ENCODE assay signal across 25 cellular contexts in the genomic region with DNA sequence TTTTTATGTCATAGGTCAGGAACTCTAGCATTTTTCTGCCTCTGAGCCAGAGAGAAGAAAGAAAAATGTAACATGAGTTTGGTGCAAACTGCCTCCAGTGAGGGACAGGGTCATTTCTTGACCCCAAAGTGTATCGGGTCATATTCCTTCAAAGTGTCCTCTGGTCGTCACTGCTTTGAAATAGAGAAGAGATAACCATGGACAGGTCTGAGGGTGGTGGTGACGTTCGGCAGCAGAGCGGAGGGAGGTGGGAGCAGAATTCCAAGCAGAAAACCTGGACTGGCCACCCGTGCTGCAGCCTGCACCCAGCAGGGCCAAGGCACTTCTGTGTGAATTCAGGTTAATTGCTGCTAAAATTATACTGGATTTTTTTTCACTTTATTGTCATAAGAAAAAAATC.
"Had no signal": no experiment of that assay in that cellular context is flagged by ENCODE, and none has a peak within 500 bp of the region (broad histone marks: within the 10 kb centered on the region; RNA-seq: fewer than 3 reads in every experiment).

No MANE protein-coding gene starts in this region.

- H3K9me3 Mint-ChIP-seq: activated CD4-positive, alpha-beta memory T cell treated with anti-CD3 and anti-CD28 coated beads for 36 hours; T-helper 1 cell treated with Interleukin-12 subunit alpha and Interleukin-12 subunit beta and Interleukin-4 antibody, amounts not matched to agents 30 μg/mL and 1 μg/mL, for 36 hours had no signal

- H3K4me3 ChIP-seq: Peyer's patch had no signal

- H3K4me1 ChIP-seq: Peyer's patch had no signal

- ATAC-seq: WTC11 had no signal

- H3K27me3 ChIP-seq: Peyer's patch had no signal

- DNase-seq: activated CD4-positive, alpha-beta memory T cell treated with anti-CD3 and anti-CD28 coated beads for 36 hours; activated CD4-positive, alpha-beta T cell treated with anti-CD3 and anti-CD28 coated beads for 48 hours; activated CD4-positive, CD25-positive, alpha-beta regulatory T cell treated with anti-CD3 and anti-CD28 coated beads, Interleukin-2, amount 50 U/mL, for 72 hours; activated CD8-positive, alpha-beta memory T cell treated with anti-CD3 and anti-CD28 coated beads, Interleukin-2, amount 50 U/mL, for 48 hours; activated naive CD4-positive, alpha-beta T cell; activated T-cell treated with anti-CD3 and anti-CD28 coated beads, Interleukin-2, amount 50 U/mL, for 1 hour; amygdala; cerebellar nuclear complex; Karpas-422; MM.1S; NCI-H1105; NCI-H1436; NCI-H187; NCI-H2081 treated with DMSO at 0.1 percent for 48 hours; NCI-H446; NCI-H524; Peyer's patch; SHP77 treated with DMSO at 0.1 percent for 48 hours; T-helper 9 cell had no signal

- H3K36me3 Mint-ChIP-seq: activated CD4-positive, alpha-beta memory T cell treated with anti-CD3 and anti-CD28 coated beads for 36 hours; brain; WTC11 had no signal

- H3K4me3 Mint-ChIP-seq: activated CD4-positive, alpha-beta memory T cell treated with anti-CD3 and anti-CD28 coated beads for 36 hours; activated naive CD8-positive, alpha-beta T cell; brain; T-helper 1 cell treated with Interleukin-12 subunit alpha and Interleukin-12 subunit beta and Interleukin-4 antibody, amounts not matched to agents 30 μg/mL and 1 μg/mL, for 36 hours; WTC11 had no signal

- H3K27ac Mint-ChIP-seq: activated CD4-positive, alpha-beta memory T cell treated with anti-CD3 and anti-CD28 coated beads for 36 hours; activated naive CD8-positive, alpha-beta T cell; brain; T-helper 1 cell treated with Interleukin-12 subunit alpha and Interleukin-12 subunit beta and Interleukin-4 antibody, amounts not matched to agents 30 μg/mL and 1 μg/mL, for 36 hours; WTC11 had no signal

- H3K4me1 Mint-ChIP-seq: brain, WTC11 had no signal

- H3K27me3 Mint-ChIP-seq: activated naive CD8-positive, alpha-beta T cell had no signal

- H3K36me3 ChIP-seq: Peyer's patch had no signal

- FAIRE-seq: astrocyte had no signal

- H3K27ac ChIP-seq: Peyer's patch, RWPE1 had no signal

- H3K9me3 ChIP-seq: Peyer's patch had no signal
